In genomic region chr2:238290079-238290478, GRCh38 we compare ENCODE assay signal across 8 cellular contexts. TPM values are rescaled to one million over a fixed set of nuclear protein-coding genes. Genes with fewer than 3 reads are reported as not detected.
DNase-seq lines count a peak whose midpoint lies in the region; ATAC-seq, FAIRE-seq and TF ChIP-seq lines count a peak whose summit lies in the region.

No MANE protein-coding gene starts in this region.

- peak overlapping the region; percentile 92 for H3K4me2 ChIP-seq in A549

- H3K27me3 Mint-ChIP-seq in activated CD4-positive, alpha-beta memory T cell treated with anti-CD3 and anti-CD28 coated beads for 36 hours = no peaks in the 10 kb centered on the region
- H3K27me3 Mint-ChIP-seq in glutamatergic neuron (ENCODE audit: unreplicated experiment) = peaks cover 5% of the 10 kb centered on the region

- intact Hi-C loops in activated CD4-positive, alpha-beta memory T cell treated with anti-CD3 and anti-CD28 coated beads for 36 hours (cut with micrococcal nuclease) = no loop called here
- intact Hi-C loops in sciatic nerve (cut with DNase I) = no loop called here

- peak; percentile 44 to 67 for ATAC-seq in A549
- no peak for ATAC-seq in sciatic nerve
- ATAC-seq in HG03520 (IDR thresholded peaks at IDR 0.05; ENCODE audit: unreplicated experiment) = no peak
- ATAC-seq in HG02763 (IDR thresholded peaks at IDR 0.05; ENCODE audit: unreplicated experiment) = no peak

- peak overlapping the region; percentile 67 for H3K4me3 ChIP-seq in A549

- FAIRE-seq in A549 (lab: Jason Lieb, UNC) = peak; percentile 92

- CTCF ChIA-PET in A549 (lab: Yijun Ruan, JAX) = interaction anchor here (1.1 to 22.7 kb wide), 9 partner anchors 10 to 95 kb away, joined by 3 to 351 read pairs (median 5); no protein-coding TSS in a partner anchor
- CTCF ChIA-PET in activated CD4-positive, alpha-beta memory T cell treated with anti-CD3 and anti-CD28 coated beads for 36 hours (lab: Charles Lee) = no interaction called here

- no peaks in the 10 kb centered on the region for H3K9me3 Mint-ChIP-seq in activated CD4-positive, alpha-beta memory T cell treated with anti-CD3 and anti-CD28 coated beads for 36 hours
- peaks cover 2% of the 10 kb centered on the region for H3K9me3 Mint-ChIP-seq in glutamatergic neuron (ENCODE audit: unreplicated experiment)

- H3K27ac Mint-ChIP-seq in activated CD4-positive, alpha-beta memory T cell treated with anti-CD3 and anti-CD28 coated beads for 36 hours = no peak overlapping the region
- no peak overlapping the region for H3K27ac Mint-ChIP-seq in glutamatergic neuron (ENCODE audit: unreplicated experiment)

- H3K4me1 Mint-ChIP-seq in activated CD4-positive, alpha-beta memory T cell treated with anti-CD3 and anti-CD28 coated beads for 36 hours (ENCODE audit: low read depth) = peaks cover 31% of the 10 kb centered on the region
- H3K4me1 Mint-ChIP-seq in glutamatergic neuron (ENCODE audit: low read depth, unreplicated experiment) = peaks cover 10% of the 10 kb centered on the region

- TF ChIP-seq EP300 in A549 (IDR thresholded peaks at IDR 0.05) = peak; percentile 65 to 73; a peak in 2 of 5 replicates

- POLR2A ChIA-PET in A549 (lab: Yijun Ruan, JAX) = interaction anchor here (0.6 to 1.0 kb wide), 3 partner anchors 10 to 356 kb away, joined by 3 read pairs; partner anchors contain the start of gene HES6
- POLR2A ChIA-PET in activated CD4-positive, alpha-beta memory T cell treated with anti-CD3 and anti-CD28 coated beads for 36 hours (lab: Charles Lee) = no interaction called here

- peaks cover 69% of the 10 kb centered on the region for H3K4me1 ChIP-seq in A549

- H3K4me3 Mint-ChIP-seq in activated CD4-positive, alpha-beta memory T cell treated with anti-CD3 and anti-CD28 coated beads for 36 hours = peak overlapping the region; percentile 85
- H3K4me3 Mint-ChIP-seq in glutamatergic neuron (ENCODE audit: unreplicated experiment) = peak overlapping the region; percentile 84

- peak; percentile 89 to 100 for DNase-seq in A549 (ENCODE audit: low read depth in 1 of 2, low spot score in 1 of 2)
- DNase-seq in M059J (ENCODE audit: low read depth) = peak; percentile 22
- DNase-seq in activated CD4-positive, alpha-beta memory T cell treated with anti-CD3 and anti-CD28 coated beads for 36 hours = peak; percentile 26
- no peak for DNase-seq in glutamatergic neuron
- peak; percentile 75 for DNase-seq in sciatic nerve (ENCODE audit: low spot score)
- no peak for DNase-seq in SKM-1 (lab: John Stamatoyannopoulos, UW; ENCODE audit: unreplicated experiment)

- 2% methylated on average over 8 of the region's 8 CpGs for WGBS in A549 (ENCODE audit: missing lambda C conversion rate)

- TF ChIP-seq CTCF in A549 (IDR thresholded peaks at IDR 0.05) = no peak
- no peak for TF ChIP-seq CTCF in glutamatergic neuron (IDR thresholded peaks at IDR 0.05; ENCODE audit: partially characterized antibody, unreplicated experiment)

- H3K9me3 ChIP-seq in A549 = no peaks in the 10 kb centered on the region

- TF ChIP-seq POLR2A in A549 (IDR thresholded peaks at IDR 0.05; ENCODE audit: low read length) = peak; percentile 36; the same call in 1 of the 2 replicates

- H3K27ac ChIP-seq in A549 = peak overlapping the region; percentile 90 to 97

- peak; percentile 13 to 32; a peak in 2 of 5 replicates for TF ChIP-seq RAD21 in A549 (conservative IDR thresholded peaks at IDR 0.05 in 1 of 2, IDR thresholded peaks at IDR 0.05 in 1 of 2)

- no peaks in the 10 kb centered on the region for H3K36me3 Mint-ChIP-seq in activated CD4-positive, alpha-beta memory T cell treated with anti-CD3 and anti-CD28 coated beads for 36 hours
- peaks cover 1% of the 10 kb centered on the region for H3K36me3 Mint-ChIP-seq in glutamatergic neuron (ENCODE audit: unreplicated experiment)

TF ChIP-seq in A549, 52 proteins besides CTCF, POLR2A, EP300 and RAD21 (continues in another document):
- TF ChIP-seq PHF8 (IDR thresholded peaks at IDR 0.05; ENCODE audit: borderline replicate concordance, low read depth) = no peak
- no peak for TF ChIP-seq FOSL2 (IDR thresholded peaks at IDR 0.05)
- peak; percentile 60 for TF ChIP-seq FOSL2 (CRISPR knock-in tag; IDR thresholded peaks at IDR 0.05)
- TF ChIP-seq, protein P1, sequence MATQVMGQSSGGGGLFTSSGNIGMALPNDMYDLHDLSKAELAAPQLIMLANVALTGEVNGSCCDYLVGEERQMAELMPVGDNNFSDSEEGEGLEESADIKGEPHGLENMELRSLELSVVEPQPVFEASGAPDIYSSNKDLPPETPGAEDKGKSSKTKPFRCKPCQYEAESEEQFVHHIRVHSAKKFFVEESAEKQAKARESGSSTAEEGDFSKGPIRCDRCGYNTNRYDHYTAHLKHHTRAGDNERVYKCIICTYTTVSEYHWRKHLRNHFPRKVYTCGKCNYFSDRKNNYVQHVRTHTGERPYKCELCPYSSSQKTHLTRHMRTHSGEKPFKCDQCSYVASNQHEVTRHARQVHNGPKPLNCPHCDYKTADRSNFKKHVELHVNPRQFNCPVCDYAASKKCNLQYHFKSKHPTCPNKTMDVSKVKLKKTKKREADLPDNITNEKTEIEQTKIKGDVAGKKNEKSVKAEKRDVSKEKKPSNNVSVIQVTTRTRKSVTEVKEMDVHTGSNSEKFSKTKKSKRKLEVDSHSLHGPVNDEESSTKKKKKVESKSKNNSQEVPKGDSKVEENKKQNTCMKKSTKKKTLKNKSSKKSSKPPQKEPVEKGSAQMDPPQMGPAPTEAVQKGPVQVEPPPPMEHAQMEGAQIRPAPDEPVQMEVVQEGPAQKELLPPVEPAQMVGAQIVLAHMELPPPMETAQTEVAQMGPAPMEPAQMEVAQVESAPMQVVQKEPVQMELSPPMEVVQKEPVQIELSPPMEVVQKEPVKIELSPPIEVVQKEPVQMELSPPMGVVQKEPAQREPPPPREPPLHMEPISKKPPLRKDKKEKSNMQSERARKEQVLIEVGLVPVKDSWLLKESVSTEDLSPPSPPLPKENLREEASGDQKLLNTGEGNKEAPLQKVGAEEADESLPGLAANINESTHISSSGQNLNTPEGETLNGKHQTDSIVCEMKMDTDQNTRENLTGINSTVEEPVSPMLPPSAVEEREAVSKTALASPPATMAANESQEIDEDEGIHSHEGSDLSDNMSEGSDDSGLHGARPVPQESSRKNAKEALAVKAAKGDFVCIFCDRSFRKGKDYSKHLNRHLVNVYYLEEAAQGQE (IDR thresholded peaks at IDR 0.05) = no peak
- TF ChIP-seq FOSB (CRISPR knock-in tag; IDR thresholded peaks at IDR 0.05) = no peak
- 0 out of 3 replicates have a peak, but pooled peaks have one; percentile 49 for TF ChIP-seq BCL3 (IDR thresholded peaks at IDR 0.05)
- no peak for TF ChIP-seq ESRRA (IDR thresholded peaks at IDR 0.05; ENCODE audit: borderline replicate concordance, low read length)
- no peak for TF ChIP-seq RNF2 (IDR thresholded peaks at IDR 0.05; ENCODE audit: borderline replicate concordance, low read depth)
- no peak for TF ChIP-seq HOXA7 (CRISPR knock-in tag; IDR thresholded peaks at IDR 0.05)
- peak in 1 of 2 experiments; percentile 80; a peak in 2 of 4 replicates for TF ChIP-seq CEBPB (IDR thresholded peaks at IDR 0.05)
- peak; percentile 78 for TF ChIP-seq GATA3 (IDR thresholded peaks at IDR 0.05; ENCODE audit: borderline replicate concordance)
- TF ChIP-seq HOXB5 (CRISPR knock-in tag; IDR thresholded peaks at IDR 0.05) = no peak
- no peak for TF ChIP-seq FOXS1 (CRISPR knock-in tag; IDR thresholded peaks at IDR 0.05)
- TF ChIP-seq JUNB (IDR thresholded peaks at IDR 0.05) = 0 out of 2 replicates have a peak, but pooled peaks have one; percentile 42
- no peak for TF ChIP-seq CBX2 (IDR thresholded peaks at IDR 0.05; ENCODE audit: borderline replicate concordance, low read depth)

RNA-seq across cellular contexts. Expression of gene PER2, which starts 1.7 kb away (rescaled TPM):
- polyA plus RNA-seq in A549 (2011; rRNA removed) = 8.5 and 14.4 TPM in 2 replicates
- 3.6 and 4.8 TPM in 2 replicates for polyA plus RNA-seq in A549 (2012; cell fraction: cytosol; rRNA removed)
- 13.6 and 17.0 TPM in 2 replicates for polyA plus RNA-seq in A549 (2012; cell fraction: nucleus; rRNA removed)
- polyA plus RNA-seq in A549 (2017; fragmentation: RNase III; extraction: RNeasy Plus Mini Kit Qiagen cat#74134 plus additional on column Dnase treatment) = 3.4 to 4.2 TPM (median 3.6 TPM) in 3 replicates
- 48.9 and 52.8 TPM in 2 replicates for polyA minus RNA-seq in A549 (2011; rRNA and poly(A)+ RNA removed)
- 1.4 and 3.7 TPM in 2 replicates for total RNA-seq in M059J (2014; rRNA removed; shearing (Covaris generic))
- 1 to 10 TPM; 5.5 to 7.2 TPM for total RNA-seq in activated CD4-positive, alpha-beta memory T cell treated with anti-CD3 and anti-CD28 coated beads for 36 hours
- 3.8 TPM for total RNA-seq in glutamatergic neuron (ENCODE audit: unreplicated experiment)
- total RNA-seq in sciatic nerve = 24.7 TPM

RNA-seq across cellular contexts. Expression of gene TRAF3IP1, which starts 30.2 kb away (rescaled TPM):
- 10.6 and 10.9 TPM in 2 replicates for polyA plus RNA-seq in A549 (2011; rRNA removed)
- 10.9 and 12.1 TPM in 2 replicates for polyA plus RNA-seq in A549 (2012; cell fraction: cytosol; rRNA removed)
- polyA plus RNA-seq in A549 (2012; cell fraction: nucleus; rRNA removed) = 9.5 and 9.6 TPM in 2 replicates
- 19.1 to 20.2 TPM (median 19.2 TPM) in 3 replicates for polyA plus RNA-seq in A549 (2017; fragmentation: RNase III; extraction: RNeasy Plus Mini Kit Qiagen cat#74134 plus additional on column Dnase treatment)
- polyA minus RNA-seq in A549 (2011; rRNA and poly(A)+ RNA removed) = 8.8 and 12.3 TPM in 2 replicates
- 3.2 and 12.7 TPM in 2 replicates for total RNA-seq in M059J (2014; rRNA removed; shearing (Covaris generic))
- 1 to 10 TPM; 8.0 to 9.3 TPM for total RNA-seq in activated CD4-positive, alpha-beta memory T cell treated with anti-CD3 and anti-CD28 coated beads for 36 hours
- 10.3 TPM for total RNA-seq in glutamatergic neuron (ENCODE audit: unreplicated experiment)
- 33.4 TPM for total RNA-seq in sciatic nerve

RNA-seq across cellular contexts. Expression of gene HES6, which starts 50.2 kb away (rescaled TPM):
- 5.2 and 5.4 TPM in 2 replicates for polyA plus RNA-seq in A549 (2011; rRNA removed)
- polyA plus RNA-seq in A549 (2012; cell fraction: cytosol; rRNA removed) = 12.4 and 18.3 TPM in 2 replicates
- 32.5 and 39.1 TPM in 2 replicates for polyA plus RNA-seq in A549 (2012; cell fraction: nucleus; rRNA removed)
- polyA plus RNA-seq in A549 (2017; fragmentation: RNase III; extraction: RNeasy Plus Mini Kit Qiagen cat#74134 plus additional on column Dnase treatment) = 6.1 to 7.5 TPM (median 7.3 TPM) in 3 replicates
- 1.0 and 1.7 TPM in 2 replicates for polyA minus RNA-seq in A549 (2011; rRNA and poly(A)+ RNA removed)
- total RNA-seq in M059J (2014; rRNA removed; shearing (Covaris generic)) = 1.5 and 5.3 TPM in 2 replicates
- total RNA-seq in activated CD4-positive, alpha-beta memory T cell treated with anti-CD3 and anti-CD28 coated beads for 36 hours = 1 to 10 TPM; 3.1 to 3.3 TPM
- total RNA-seq in glutamatergic neuron (ENCODE audit: unreplicated experiment) = 665 TPM
- 6.1 TPM for total RNA-seq in sciatic nerve

Comparison
In these comparisons a context has a peak if more than half of its experiments do, and no peak if none do; other contexts are left out.
1. ATAC-seq: peak in A549 (2 of 2); none in sciatic nerve (single experiment), HG03520 (single experiment) and HG02763 (single experiment).
2. DNase-seq: peak in A549 (2 of 2), M059J (single experiment), activated CD4-positive, alpha-beta memory T cell treated with anti-CD3 and anti-CD28 coated beads for 36 hours (single experiment) and sciatic nerve (single experiment); none in glutamatergic neuron (single experiment) and SKM-1 (single experiment).
3. RNA of gene HES6, which starts 50.2 kb away (total RNA-seq): 665 TPM in glutamatergic neuron (single experiment); 6.1 TPM in sciatic nerve (single experiment), 1.5 to 5.3 TPM in M059J and 3.1 to 3.3 TPM in activated CD4-positive, alpha-beta memory T cell treated with anti-CD3 and anti-CD28 coated beads for 36 hours; every median in the first group is over 10 times any median in the second.